33 cellular contexts compared by ENCODE assay signal in the genomic region with DNA sequence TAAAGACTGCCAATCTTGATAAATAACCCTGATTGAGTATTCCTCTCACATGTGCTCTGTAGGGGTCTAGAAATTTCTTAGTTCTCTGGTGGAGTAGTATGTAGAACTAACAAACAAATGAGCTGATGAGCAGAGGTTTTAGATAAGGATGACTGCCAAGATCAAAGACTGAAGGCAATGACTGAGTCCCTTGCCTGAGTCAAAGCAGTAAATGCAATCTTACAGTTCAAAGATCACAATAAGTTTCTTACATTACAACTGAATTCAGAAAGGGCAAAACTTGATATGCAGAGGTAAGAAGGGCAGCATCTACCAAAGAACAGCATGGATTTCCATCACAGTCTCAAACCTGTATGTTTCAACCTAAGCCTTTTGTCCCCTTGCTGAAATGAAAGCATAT.
"Had no signal": no experiment of that assay in that cellular context is flagged by ENCODE, and none has a peak within 500 bp of the region (broad histone marks: within the 10 kb centered on the region; RNA-seq: fewer than 3 reads in every experiment).

No MANE protein-coding gene starts in this region.

- H3K36me3 ChIP-seq: adrenal gland, colonic mucosa, esophagus squamous epithelium, gastroesophageal sphincter, WERI-Rb-1 had no signal

- H3K27ac Mint-ChIP-seq: activated B cell treated with CpG ODN at 0.5 μM for 24 hours; activated CD4-positive, alpha-beta memory T cell treated with anti-CD3 and anti-CD28 coated beads, Interleukin-2, amount 10 ng/mL, durations not matched to agents 7 days and 5 days; activated CD4-positive, alpha-beta T cell treated with anti-CD3 and anti-CD28 coated beads, Interleukin-2, amount 10 ng/mL, durations not matched to agents 24 days and 14 days; activated naive CD4-positive, alpha-beta T cell treated with anti-CD3 and anti-CD28 coated beads for 36 hours; activated naive CD4-positive, alpha-beta T cell treated with anti-CD3 and anti-CD28 coated beads, Interleukin-2, amount 50 U/mL, for 24 hours; activated naive CD8-positive, alpha-beta T cell treated with anti-CD3 and anti-CD28 coated beads for 36 hours; activated naive CD8-positive, alpha-beta T cell treated with anti-CD3 and anti-CD28 coated beads, Interleukin-2, amount 50 U/mL, for 24 hours; activated T-cell treated with anti-CD3 and anti-CD28 coated beads, Interleukin-2, amount 50 U/mL, for 24 hours; activated T-cell treated with anti-CD3 and anti-CD28 coated beads, Interleukin-2, amount 50 U/mL, for 72 hours; activated T-helper 17 cell treated with anti-CD3 and anti-CD28 coated beads, Interleukin-2, amount 50 U/mL, for 72 hours; T-helper 17 cell; T-helper 2 cell treated with Interferon-gamma antibody and Interleukin-4, amounts not matched to agents 5 μg/mL and 100 μg/mL, for 36 hours had no signal

- H3K27ac ChIP-seq: adrenal gland, body of pancreas, colonic mucosa, epithelial cell of prostate, esophagus squamous epithelium, gastroesophageal sphincter, WERI-Rb-1 had no signal

- H3K27me3 ChIP-seq: adrenal gland, body of pancreas, colonic mucosa, esophagus squamous epithelium, gastroesophageal sphincter had no signal

- H3K4me3 ChIP-seq: adrenal gland, body of pancreas, colonic mucosa, esophagus squamous epithelium, gastroesophageal sphincter had no signal

- H3K27me3 Mint-ChIP-seq: activated B cell treated with CpG ODN at 0.5 μM for 24 hours; activated CD4-positive, alpha-beta memory T cell treated with anti-CD3 and anti-CD28 coated beads, Interleukin-2, amount 10 ng/mL, durations not matched to agents 7 days and 5 days; activated CD4-positive, alpha-beta T cell treated with anti-CD3 and anti-CD28 coated beads, Interleukin-2, amount 10 ng/mL, durations not matched to agents 24 days and 14 days; activated naive CD4-positive, alpha-beta T cell treated with anti-CD3 and anti-CD28 coated beads, Interleukin-2, amount 50 U/mL, for 24 hours; activated naive CD8-positive, alpha-beta T cell treated with anti-CD3 and anti-CD28 coated beads for 36 hours; activated naive CD8-positive, alpha-beta T cell treated with anti-CD3 and anti-CD28 coated beads, Interleukin-2, amount 50 U/mL, for 24 hours; activated T-cell treated with anti-CD3 and anti-CD28 coated beads, Interleukin-2, amount 50 U/mL, for 24 hours; activated T-helper 17 cell treated with anti-CD3 and anti-CD28 coated beads, Interleukin-2, amount 50 U/mL, for 72 hours; T-helper 17 cell had no signal

- FAIRE-seq: endothelial cell of umbilical vein had no signal

- H3K4me1 ChIP-seq: adrenal gland, body of pancreas, colonic mucosa, esophagus squamous epithelium, gastroesophageal sphincter had no signal

- ATAC-seq: activated CD4-positive, CD25-positive, alpha-beta regulatory T cell treated with anti-CD3 and anti-CD28 coated beads, Interleukin-2, amount 50 U/mL, for 24 hours; activated naive CD8-positive, alpha-beta T cell treated with anti-CD3 and anti-CD28 coated beads, Interleukin-2, amount 50 U/mL, for 24 hours; activated T-cell treated with anti-CD3 and anti-CD28 coated beads, Interleukin-2, amount 50 U/mL, for 72 hours; activated T-helper 17 cell treated with anti-CD3 and anti-CD28 coated beads, Interleukin-2, amount 50 U/mL, for 72 hours; body of pancreas; gastroesophageal sphincter; T-helper 17 cell had no signal

- DNase-seq: activated B cell treated with CpG ODN at 0.5 μM for 24 hours; activated CD4-positive, alpha-beta memory T cell treated with anti-CD3 and anti-CD28 coated beads, Interleukin-2, amount 10 ng/mL, durations not matched to agents 7 days and 5 days; activated CD4-positive, alpha-beta T cell treated with anti-CD3 and anti-CD28 coated beads, Interleukin-2, amount 10 ng/mL, durations not matched to agents 24 days and 14 days; activated CD4-positive, alpha-beta T cell treated with anti-CD3 and anti-CD28 coated beads, Interleukin-2, amount 50 U/mL, for 4 hours; activated CD8-positive, alpha-beta memory T cell treated with anti-CD3 and anti-CD28 coated beads, Interleukin-2, amount 50 U/mL, for 48 hours; activated effector memory CD4-positive, alpha-beta T cell treated with Interleukin-2 at 50 U/mL for 16 hours; activated gamma-delta T cell treated with Interleukin-2 at 50 U/mL for 16 hours; activated naive CD4-positive, alpha-beta T cell treated with anti-CD3 and anti-CD28 coated beads for 36 hours; activated naive CD8-positive, alpha-beta T cell treated with anti-CD3 and anti-CD28 coated beads for 36 hours; activated naive CD8-positive, alpha-beta T cell treated with anti-CD3 and anti-CD28 coated beads, Interleukin-2, amount 50 U/mL, for 24 hours; activated T-cell treated with anti-CD3 and anti-CD28 coated beads for 4 hours; activated T-cell treated with anti-CD3 and anti-CD28 coated beads, Interleukin-2, amount 50 U/mL, for 24 hours; activated T-cell treated with anti-CD3 and anti-CD28 coated beads, Interleukin-2, amount 50 U/mL, for 72 hours; adrenal gland; amygdala; aorta; body of pancreas; caudate nucleus; colonic mucosa; effector CD8-positive, alpha-beta T cell; esophagus squamous epithelium; foreskin melanocyte; T-helper 1 cell; T-helper 17 cell; T1000; WERI-Rb-1 had no signal

- H3K36me3 Mint-ChIP-seq: activated naive CD4-positive, alpha-beta T cell treated with anti-CD3 and anti-CD28 coated beads, Interleukin-2, amount 50 U/mL, for 24 hours; activated naive CD8-positive, alpha-beta T cell treated with anti-CD3 and anti-CD28 coated beads for 36 hours had no signal

- H3K9me3 ChIP-seq: adrenal gland, body of pancreas, colonic mucosa, esophagus squamous epithelium had no signal

- H3K4me1 Mint-ChIP-seq: activated B cell treated with CpG ODN at 0.5 μM for 24 hours; activated CD4-positive, alpha-beta memory T cell treated with anti-CD3 and anti-CD28 coated beads, Interleukin-2, amount 10 ng/mL, durations not matched to agents 7 days and 5 days; activated CD4-positive, alpha-beta T cell treated with anti-CD3 and anti-CD28 coated beads, Interleukin-2, amount 10 ng/mL, durations not matched to agents 24 days and 14 days; activated naive CD4-positive, alpha-beta T cell treated with anti-CD3 and anti-CD28 coated beads, Interleukin-2, amount 50 U/mL, for 24 hours; activated naive CD8-positive, alpha-beta T cell treated with anti-CD3 and anti-CD28 coated beads for 36 hours; activated naive CD8-positive, alpha-beta T cell treated with anti-CD3 and anti-CD28 coated beads, Interleukin-2, amount 50 U/mL, for 24 hours; activated T-helper 17 cell treated with anti-CD3 and anti-CD28 coated beads, Interleukin-2, amount 50 U/mL, for 72 hours; T-helper 17 cell had no signal

- H3K9me3 Mint-ChIP-seq: activated CD4-positive, alpha-beta memory T cell treated with anti-CD3 and anti-CD28 coated beads, Interleukin-2, amount 10 ng/mL, durations not matched to agents 7 days and 5 days had no signal

- H3K4me3 Mint-ChIP-seq: activated B cell treated with CpG ODN at 0.5 μM for 24 hours; activated CD4-positive, alpha-beta memory T cell treated with anti-CD3 and anti-CD28 coated beads, Interleukin-2, amount 10 ng/mL, durations not matched to agents 7 days and 5 days; activated CD4-positive, alpha-beta T cell treated with anti-CD3 and anti-CD28 coated beads, Interleukin-2, amount 10 ng/mL, durations not matched to agents 24 days and 14 days; activated naive CD4-positive, alpha-beta T cell treated with anti-CD3 and anti-CD28 coated beads for 36 hours; activated naive CD4-positive, alpha-beta T cell treated with anti-CD3 and anti-CD28 coated beads, Interleukin-2, amount 50 U/mL, for 24 hours; activated naive CD8-positive, alpha-beta T cell treated with anti-CD3 and anti-CD28 coated beads for 36 hours; activated naive CD8-positive, alpha-beta T cell treated with anti-CD3 and anti-CD28 coated beads, Interleukin-2, amount 50 U/mL, for 24 hours; activated T-cell treated with anti-CD3 and anti-CD28 coated beads, Interleukin-2, amount 50 U/mL, for 24 hours; activated T-cell treated with anti-CD3 and anti-CD28 coated beads, Interleukin-2, amount 50 U/mL, for 72 hours; activated T-helper 17 cell treated with anti-CD3 and anti-CD28 coated beads, Interleukin-2, amount 50 U/mL, for 72 hours; T-helper 17 cell; T-helper 2 cell treated with Interferon-gamma antibody and Interleukin-4, amounts not matched to agents 5 μg/mL and 100 μg/mL, for 36 hours had no signal
